18 cellular contexts compared by ENCODE assay signal in the genomic region with DNA sequence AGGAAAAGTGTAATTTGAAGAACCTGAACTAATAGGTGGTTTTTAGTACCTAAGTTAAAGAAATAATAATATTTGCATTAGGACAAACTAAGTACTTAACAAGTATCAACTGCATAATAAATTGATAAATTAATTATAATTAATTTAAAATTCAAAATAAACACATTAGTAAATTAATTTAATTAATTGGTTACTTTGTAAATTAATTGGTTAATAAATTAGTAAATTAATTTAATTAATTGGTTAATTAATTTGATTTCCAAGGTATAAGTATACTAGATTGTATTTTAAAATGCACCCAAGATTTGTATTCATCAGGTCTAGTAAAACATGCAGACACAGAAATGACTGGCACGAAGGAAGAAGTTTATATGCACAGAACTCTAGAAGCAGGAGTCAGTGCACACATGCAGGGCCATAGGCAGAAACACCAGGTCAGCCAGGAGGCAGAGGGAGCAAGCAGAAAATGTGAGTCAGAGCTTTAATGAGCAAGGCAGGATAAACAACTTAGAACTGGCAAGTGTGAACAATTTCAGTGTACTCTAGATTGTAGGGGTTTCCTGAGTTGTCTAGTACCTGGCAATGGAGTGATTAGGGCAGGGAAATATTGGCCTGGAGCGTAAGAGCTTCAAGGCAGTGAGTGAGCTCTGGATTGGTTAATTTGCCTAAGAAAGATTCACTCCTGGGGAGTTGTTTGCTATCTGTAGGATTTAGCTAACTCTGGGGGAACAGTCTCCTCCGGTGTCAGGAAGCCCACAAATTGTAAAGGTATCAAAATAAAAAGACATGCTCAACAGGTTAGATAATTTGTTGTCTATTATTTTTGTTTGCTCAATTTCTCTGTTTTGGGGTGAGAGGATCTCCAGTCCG.
DNase-seq lines count a peak whose midpoint lies in the region; ATAC-seq and TF ChIP-seq lines count a peak whose summit lies in the region.
"Had no signal": no experiment of that assay in that cellular context is flagged by ENCODE, and none has a peak within 500 bp of the region (broad histone marks: within the 10 kb centered on the region; RNA-seq: fewer than 3 reads in every experiment).

No MANE protein-coding gene starts in this region.

- H3K36me3 ChIP-seq in fibroblast of lung (ENCODE audit: control insufficient read depth, insufficient read depth, low read length), result no peaks in the 10 kb centered on the region
- H3K36me3 ChIP-seq: Peyer's patch had no signal

- intact Hi-C loops in natural killer cell (cut with micrococcal nuclease), result no loop called here

- TF ChIP-seq CTCF in fibroblast of lung (conservative IDR thresholded peaks at IDR 0.05 in 1 of 2, IDR thresholded peaks at IDR 0.05 in 1 of 2; ENCODE audit: low read depth in 1 of 2, low read length in 2 of 2) (no peak), natural killer cell (IDR thresholded peaks at IDR 0.05) (no peak)

- H3K9me3 ChIP-seq in fibroblast of lung (ENCODE audit: control insufficient read depth, insufficient read depth, low read depth, low read length), result no peaks in the 10 kb centered on the region
- H3K9me3 ChIP-seq: A549, Peyer's patch had no signal

- H3K4me3 Mint-ChIP-seq in natural killer cell, result no peak overlapping the region
- H3K4me3 Mint-ChIP-seq: activated T-cell treated with anti-CD3 and anti-CD28 coated beads, Interleukin-2, amount 50 U/mL, for 72 hours; dendritic cell treated with granulocyte-macrophage colony-stimulating factor and Interleukin-4, amounts not matched to agents 40 ng/mL and 50 ng/mL, for 4 days had no signal

- no peak overlapping the region for H3K9ac ChIP-seq in fibroblast of lung (ENCODE audit: insufficient read depth, low read length)

- H3K4me1 Mint-ChIP-seq in natural killer cell, result no peaks in the 10 kb centered on the region

- no peaks in the 10 kb centered on the region for H4K20me1 ChIP-seq in fibroblast of lung (ENCODE audit: control insufficient read depth, extremely low read depth, insufficient read depth, low read length)

- H3K4me3 ChIP-seq in fibroblast of lung (replicated peaks in 1 of 4; ENCODE audit: control extremely low read depth in 1 of 4, insufficient read depth in 1 of 4, low read depth in 3 of 4, low read length in 4 of 4), result no peak overlapping the region
- H3K4me3 ChIP-seq: A549, Peyer's patch had no signal

- H3K4me2 ChIP-seq in fibroblast of lung (ENCODE audit: extremely low read depth, insufficient read depth, low read length), result no peak overlapping the region
- H3K4me2 ChIP-seq: A549 had no signal

- H2AFZ ChIP-seq in fibroblast of lung (ENCODE audit: low read length), result no peak overlapping the region

- DNase-seq in NCI-H1105 treated with DMSO at 0.1 percent for 48 hours (lab: John Stamatoyannopoulos, UW) (peak; percentile 7), NCI-H1105 (lab: John Stamatoyannopoulos, UW) (no peak), RPMI7951 (ENCODE audit: low read depth) (peak; percentile 19), fibroblast of lung (ENCODE audit: low read depth in 2 of 2) (peak; percentile 1 to 58), renal cortical epithelial cell (ENCODE audit: low read depth) (peak; percentile 11), natural killer cell (no peak), hepatic stellate cell (ENCODE audit: low spot score) (no peak), NOMO-1 treated with dmso at 0.1 percent for 144 hours (lab: John Stamatoyannopoulos, UW; ENCODE audit: unreplicated experiment) (no peak)
- DNase-seq: activated T-cell treated with anti-CD3 and anti-CD28 coated beads, Interleukin-2, amount 50 U/mL, for 72 hours; HCEC 1CT; Kasumi-1; midbrain; NCI-H345; occipital lobe; Peyer's patch; T-helper 2 cell had no signal

- H3K27me3 ChIP-seq in fibroblast of lung (ENCODE audit: control insufficient read depth, insufficient read depth, low read length), result no peaks in the 10 kb centered on the region
- H3K27me3 ChIP-seq: Peyer's patch had no signal

- H3K36me3 Mint-ChIP-seq in natural killer cell, result no peaks in the 10 kb centered on the region

- no peak for ATAC-seq in natural killer cell
- ATAC-seq: A549; activated T-cell treated with anti-CD3 and anti-CD28 coated beads, Interleukin-2, amount 50 U/mL, for 72 hours had no signal

- H3K79me2 ChIP-seq in fibroblast of lung (ENCODE audit: control insufficient read depth, insufficient read depth, low read length), result no peaks in the 10 kb centered on the region

- H3K4me1 ChIP-seq in fibroblast of lung (ENCODE audit: control insufficient read depth, extremely low read depth, insufficient read depth, low read length), result no peaks in the 10 kb centered on the region
- H3K4me1 ChIP-seq: A549, Peyer's patch had no signal

- H3K27ac ChIP-seq in fibroblast of lung (ENCODE audit: insufficient read depth, low read length), result no peak overlapping the region
- H3K27ac ChIP-seq: A549, Peyer's patch had no signal

- H3K9me3 Mint-ChIP-seq in natural killer cell, result peaks cover 7 to 14% of the 10 kb centered on the region in 2 donors
- H3K9me3 Mint-ChIP-seq: dendritic cell treated with granulocyte-macrophage colony-stimulating factor and Interleukin-4, amounts not matched to agents 40 ng/mL and 50 ng/mL, for 4 days had no signal

- no peaks in the 10 kb centered on the region for H3K27me3 Mint-ChIP-seq in natural killer cell (ENCODE audit: low read depth in 2 of 2)
- H3K27me3 Mint-ChIP-seq: dendritic cell treated with granulocyte-macrophage colony-stimulating factor and Interleukin-4, amounts not matched to agents 40 ng/mL and 50 ng/mL, for 4 days had no signal

- no peak overlapping the region for H3K27ac Mint-ChIP-seq in natural killer cell
- H3K27ac Mint-ChIP-seq: activated T-cell treated with anti-CD3 and anti-CD28 coated beads, Interleukin-2, amount 50 U/mL, for 72 hours; dendritic cell treated with granulocyte-macrophage colony-stimulating factor and Interleukin-4, amounts not matched to agents 40 ng/mL and 50 ng/mL, for 4 days had no signal

Comparison
In these comparisons a context has a peak if more than half of its experiments do, and no peak if none do; other contexts are left out.
1. DNase-seq: peak in NCI-H1105 treated with DMSO at 0.1 percent for 48 hours (single experiment), RPMI7951 (single experiment), fibroblast of lung (2 of 2) and renal cortical epithelial cell (single experiment); none in NCI-H1105 (single experiment), natural killer cell (single experiment), hepatic stellate cell (single experiment) and NOMO-1 treated with dmso at 0.1 percent for 144 hours (single experiment).